1 cellular context compared by ENCODE assay signal in genomic region chr18:10120622-10121021, GRCh38.
TF ChIP-seq lines count a peak whose summit lies in the region.

No MANE protein-coding gene starts in this region.

TF ChIP-seq in GM23338, 12 proteins besides CTCF, POLR2A, EP300 and RAD21 (continued from another document):
- TF ChIP-seq ETS1 (IDR thresholded peaks at IDR 0.05): no peak
TF ChIP-seq in GM23338: peak in this region for 0.
